Comparison of ENCODE assay signal across 15 cellular contexts in genomic region chr2:84870306-84870705, GRCh38. TPM values are rescaled to one million over a fixed set of nuclear protein-coding genes. Genes with fewer than 3 reads are reported as not detected.
DNase-seq lines count a peak whose midpoint lies in the region; ATAC-seq and TF ChIP-seq lines count a peak whose summit lies in the region.
"Had no signal": no experiment of that assay in that cellular context is flagged by ENCODE, and none has a peak within 500 bp of the region (broad histone marks: within the 10 kb centered on the region; RNA-seq: fewer than 3 reads in every experiment).

No MANE protein-coding gene starts in this region.

- no peaks in the 10 kb centered on the region for H3K4me1 ChIP-seq in esophagus squamous epithelium

- peak overlapping the region; percentile 6 for H3K27ac Mint-ChIP-seq in activated naive CD4-positive, alpha-beta T cell treated with anti-CD3 and anti-CD28 coated beads for 36 hours
- peak overlapping the region; percentile 29 for H3K27ac Mint-ChIP-seq in activated T-helper 1 cell treated with anti-CD3 and anti-CD28 coated beads, Interleukin-12 subunit alpha, Interleukin-12 subunit beta, Interleukin-2, Interleukin-4 antibody, amounts not matched to agents 30 ng/mL and 10 ng/mL and 1 ng/mL, durations not matched to agents 14 hours and 24 hours and 36 hours
- no peak overlapping the region for H3K27ac Mint-ChIP-seq in stimulated activated effector memory CD8-positive, alpha-beta T cell treated with anti-CD3 and anti-CD28 coated beads, Interleukin-12 subunit alpha, Interleukin-12 subunit beta, amount 100 ng/mL, for 72 hours
- H3K27ac Mint-ChIP-seq: mesothelial cell of epicardium, progenitor cell of endocrine pancreas had no signal

- no peaks in the 10 kb centered on the region for H3K9me3 ChIP-seq in esophagus squamous epithelium

- intact Hi-C loops in activated naive CD4-positive, alpha-beta T cell treated with anti-CD3 and anti-CD28 coated beads for 36 hours (cut with micrococcal nuclease) = loop anchor here (1.0 kb wide), 1 partner anchor 145 kb away; no protein-coding TSS in a partner anchor
- intact Hi-C loops in activated T-helper 1 cell treated with anti-CD3 and anti-CD28 coated beads, Interleukin-12 subunit alpha, Interleukin-12 subunit beta, Interleukin-2, Interleukin-4 antibody, amounts not matched to agents 30 ng/mL and 10 ng/mL and 1 ng/mL, durations not matched to agents 14 hours and 24 hours and 36 hours (cut with micrococcal nuclease) = no loop called here
- intact Hi-C loops in esophagus squamous epithelium (cut with DNase I) = no loop called here

- ATAC-seq in HG02759 (IDR thresholded peaks at IDR 0.05; ENCODE audit: unreplicated experiment) = peak; percentile 49
- peak; percentile 36 for ATAC-seq in stimulated activated effector memory CD8-positive, alpha-beta T cell treated with anti-CD3 and anti-CD28 coated beads, Interleukin-12 subunit alpha, Interleukin-12 subunit beta, amount 100 ng/mL, for 72 hours

- no peak overlapping the region for H3K27ac ChIP-seq in esophagus squamous epithelium

- H3K27me3 Mint-ChIP-seq in activated naive CD4-positive, alpha-beta T cell treated with anti-CD3 and anti-CD28 coated beads for 36 hours (ENCODE audit: low read depth) = no peaks in the 10 kb centered on the region
- H3K27me3 Mint-ChIP-seq in activated T-helper 1 cell treated with anti-CD3 and anti-CD28 coated beads, Interleukin-12 subunit alpha, Interleukin-12 subunit beta, Interleukin-2, Interleukin-4 antibody, amounts not matched to agents 30 ng/mL and 10 ng/mL and 1 ng/mL, durations not matched to agents 14 hours and 24 hours and 36 hours (ENCODE audit: insufficient read depth) = no peaks in the 10 kb centered on the region

- H3K4me1 Mint-ChIP-seq in activated naive CD4-positive, alpha-beta T cell treated with anti-CD3 and anti-CD28 coated beads for 36 hours (ENCODE audit: low read depth) = peaks cover 89% of the 10 kb centered on the region
- peaks cover 67% of the 10 kb centered on the region for H3K4me1 Mint-ChIP-seq in activated T-helper 1 cell treated with anti-CD3 and anti-CD28 coated beads, Interleukin-12 subunit alpha, Interleukin-12 subunit beta, Interleukin-2, Interleukin-4 antibody, amounts not matched to agents 30 ng/mL and 10 ng/mL and 1 ng/mL, durations not matched to agents 14 hours and 24 hours and 36 hours (ENCODE audit: low read depth)
- H3K4me1 Mint-ChIP-seq in stimulated activated effector memory CD8-positive, alpha-beta T cell treated with anti-CD3 and anti-CD28 coated beads, Interleukin-12 subunit alpha, Interleukin-12 subunit beta, amount 100 ng/mL, for 72 hours = peaks cover 27% of the 10 kb centered on the region
- H3K4me1 Mint-ChIP-seq: mesothelial cell of epicardium had no signal

- peaks cover 0 to 4% (median 0%) of the 10 kb centered on the region in 4 donors for H3K27me3 ChIP-seq in esophagus squamous epithelium

- CTCF ChIA-PET in activated naive CD4-positive, alpha-beta T cell treated with anti-CD3 and anti-CD28 coated beads for 36 hours (lab: Charles Lee) = interaction anchor here (0.6 to 2.3 kb wide), 5 partner anchors 9 to 77 kb away, joined by 3 to 19 read pairs (median 7); no protein-coding TSS in a partner anchor

- no peak overlapping the region for H3K4me3 Mint-ChIP-seq in activated naive CD4-positive, alpha-beta T cell treated with anti-CD3 and anti-CD28 coated beads for 36 hours
- H3K4me3 Mint-ChIP-seq in activated T-helper 1 cell treated with anti-CD3 and anti-CD28 coated beads, Interleukin-12 subunit alpha, Interleukin-12 subunit beta, Interleukin-2, Interleukin-4 antibody, amounts not matched to agents 30 ng/mL and 10 ng/mL and 1 ng/mL, durations not matched to agents 14 hours and 24 hours and 36 hours = no peak overlapping the region
- no peak overlapping the region for H3K4me3 Mint-ChIP-seq in stimulated activated effector memory CD8-positive, alpha-beta T cell treated with anti-CD3 and anti-CD28 coated beads, Interleukin-12 subunit alpha, Interleukin-12 subunit beta, amount 100 ng/mL, for 72 hours
- H3K4me3 Mint-ChIP-seq: mesothelial cell of epicardium had no signal

- H3K9me3 Mint-ChIP-seq in activated naive CD4-positive, alpha-beta T cell treated with anti-CD3 and anti-CD28 coated beads for 36 hours = peaks cover 2% of the 10 kb centered on the region
- H3K9me3 Mint-ChIP-seq in activated T-helper 1 cell treated with anti-CD3 and anti-CD28 coated beads, Interleukin-12 subunit alpha, Interleukin-12 subunit beta, Interleukin-2, Interleukin-4 antibody, amounts not matched to agents 30 ng/mL and 10 ng/mL and 1 ng/mL, durations not matched to agents 14 hours and 24 hours and 36 hours = no peaks in the 10 kb centered on the region
- no peaks in the 10 kb centered on the region for H3K9me3 Mint-ChIP-seq in stimulated activated effector memory CD8-positive, alpha-beta T cell treated with anti-CD3 and anti-CD28 coated beads, Interleukin-12 subunit alpha, Interleukin-12 subunit beta, amount 100 ng/mL, for 72 hours
- H3K9me3 Mint-ChIP-seq: mesothelial cell of epicardium had no signal

- no peak for TF ChIP-seq CTCF in esophagus squamous epithelium (IDR thresholded peaks at IDR 0.05)

- WGBS in esophagus squamous epithelium, 2 donors = 78 to 87% methylated on average over 3 to 8 of the region's 11 CpGs

- DNase-seq in activated naive CD4-positive, alpha-beta T cell treated with anti-CD3 and anti-CD28 coated beads for 36 hours = no peak
- DNase-seq in activated naive CD4-positive, alpha-beta T cell treated with Interleukin-2 at 50 U/mL for 16 hours = no peak
- no peak for DNase-seq in activated T-helper 1 cell treated with anti-CD3 and anti-CD28 coated beads, Interleukin-12 subunit alpha, Interleukin-12 subunit beta, Interleukin-2, Interleukin-4 antibody, amounts not matched to agents 30 ng/mL and 10 ng/mL and 1 ng/mL, durations not matched to agents 14 hours and 24 hours and 36 hours (ENCODE audit: low spot score)
- no peak for DNase-seq in stimulated activated effector memory CD8-positive, alpha-beta T cell treated with anti-CD3 and anti-CD28 coated beads, Interleukin-12 subunit alpha, Interleukin-12 subunit beta, amount 100 ng/mL, for 72 hours (ENCODE audit: low spot score in 2 of 2)
- no peak for DNase-seq in GM19238 (ENCODE audit: insufficient read length, low spot score)
- no peak for DNase-seq in SHP77 (lab: John Stamatoyannopoulos, UW)
- no peak for DNase-seq in esophagus squamous epithelium (lab: John Stamatoyannopoulos, UW)
- DNase-seq: DMS79 treated with DMSO at 0.1 percent for 48 hours; erythroblast; NCI-H446; stimulated activated CD4-positive, alpha-beta T cell treated with anti-CD3 and anti-CD28 coated beads, Interleukin-1b, Interleukin-23, amount 100 ng/mL, for 48 hours; stimulated activated naive CD4-positive, alpha-beta T cell had no signal

- no peaks in the 10 kb centered on the region for H3K36me3 ChIP-seq in esophagus squamous epithelium

- peaks cover 44% of the 10 kb centered on the region for H3K36me3 Mint-ChIP-seq in activated naive CD4-positive, alpha-beta T cell treated with anti-CD3 and anti-CD28 coated beads for 36 hours (ENCODE audit: low read depth)
- H3K36me3 Mint-ChIP-seq in activated T-helper 1 cell treated with anti-CD3 and anti-CD28 coated beads, Interleukin-12 subunit alpha, Interleukin-12 subunit beta, Interleukin-2, Interleukin-4 antibody, amounts not matched to agents 30 ng/mL and 10 ng/mL and 1 ng/mL, durations not matched to agents 14 hours and 24 hours and 36 hours (ENCODE audit: low read depth) = peaks cover 49% of the 10 kb centered on the region
- H3K36me3 Mint-ChIP-seq in stimulated activated effector memory CD8-positive, alpha-beta T cell treated with anti-CD3 and anti-CD28 coated beads, Interleukin-12 subunit alpha, Interleukin-12 subunit beta, amount 100 ng/mL, for 72 hours = peaks cover 13% of the 10 kb centered on the region
- H3K36me3 Mint-ChIP-seq: mesothelial cell of epicardium had no signal

- TF ChIP-seq POLR2A in esophagus squamous epithelium (IDR thresholded peaks at IDR 0.05) = no peak

- H3K4me3 ChIP-seq in esophagus squamous epithelium = no peak overlapping the region

RNA-seq across cellular contexts. Expression of gene TRABD2A, which starts 10.6 kb away (rescaled TPM):
- total RNA-seq in activated naive CD4-positive, alpha-beta T cell treated with anti-CD3 and anti-CD28 coated beads for 36 hours = 10 to 100 TPM; 40.4 to 41.7 TPM
- 62.1 and 62.2 TPM in 2 replicates for total RNA-seq in activated T-helper 1 cell treated with anti-CD3 and anti-CD28 coated beads, Interleukin-12 subunit alpha, Interleukin-12 subunit beta, Interleukin-2, Interleukin-4 antibody, amounts not matched to agents 30 ng/mL and 10 ng/mL and 1 ng/mL, durations not matched to agents 14 hours and 24 hours and 36 hours
- 1 to 10 TPM in 1 of 4 donors, under 1 TPM in 2, not detected in 1; 0.53 to 1.8 (median 0.76) TPM for total RNA-seq in esophagus squamous epithelium

RNA-seq across cellular contexts. Expression of gene TMSB10, which starts 35.1 kb away (rescaled TPM):
- 1,000 to 10,000 TPM; 1,772 to 1,864 TPM for total RNA-seq in activated naive CD4-positive, alpha-beta T cell treated with anti-CD3 and anti-CD28 coated beads for 36 hours
- total RNA-seq in activated T-helper 1 cell treated with anti-CD3 and anti-CD28 coated beads, Interleukin-12 subunit alpha, Interleukin-12 subunit beta, Interleukin-2, Interleukin-4 antibody, amounts not matched to agents 30 ng/mL and 10 ng/mL and 1 ng/mL, durations not matched to agents 14 hours and 24 hours and 36 hours = 2,415 and 2,510 TPM in 2 replicates
- total RNA-seq in esophagus squamous epithelium = 1,000 to 10,000 TPM; 2,239 to 4,093 (median 3,173) TPM

Comparison
In these comparisons a context has a peak if more than half of its experiments do, and no peak if none do; other contexts are left out.
1. RNA of gene TRABD2A, which starts 10.6 kb away (total RNA-seq): 62.1 to 62.2 TPM in activated T-helper 1 cell treated with anti-CD3 and anti-CD28 coated beads, Interleukin-12 subunit alpha, Interleukin-12 subunit beta, Interleukin-2, Interleukin-4 antibody, amounts not matched to agents 30 ng/mL and 10 ng/mL and 1 ng/mL, durations not matched to agents 14 hours and 24 hours and 36 hours and 40.4 to 41.7 TPM in activated naive CD4-positive, alpha-beta T cell treated with anti-CD3 and anti-CD28 coated beads for 36 hours; 0.53 to 1.8 TPM in esophagus squamous epithelium; every median in the first group is over 10 times any median in the second.